7 cellular contexts compared by ENCODE assay signal in the genomic region with DNA sequence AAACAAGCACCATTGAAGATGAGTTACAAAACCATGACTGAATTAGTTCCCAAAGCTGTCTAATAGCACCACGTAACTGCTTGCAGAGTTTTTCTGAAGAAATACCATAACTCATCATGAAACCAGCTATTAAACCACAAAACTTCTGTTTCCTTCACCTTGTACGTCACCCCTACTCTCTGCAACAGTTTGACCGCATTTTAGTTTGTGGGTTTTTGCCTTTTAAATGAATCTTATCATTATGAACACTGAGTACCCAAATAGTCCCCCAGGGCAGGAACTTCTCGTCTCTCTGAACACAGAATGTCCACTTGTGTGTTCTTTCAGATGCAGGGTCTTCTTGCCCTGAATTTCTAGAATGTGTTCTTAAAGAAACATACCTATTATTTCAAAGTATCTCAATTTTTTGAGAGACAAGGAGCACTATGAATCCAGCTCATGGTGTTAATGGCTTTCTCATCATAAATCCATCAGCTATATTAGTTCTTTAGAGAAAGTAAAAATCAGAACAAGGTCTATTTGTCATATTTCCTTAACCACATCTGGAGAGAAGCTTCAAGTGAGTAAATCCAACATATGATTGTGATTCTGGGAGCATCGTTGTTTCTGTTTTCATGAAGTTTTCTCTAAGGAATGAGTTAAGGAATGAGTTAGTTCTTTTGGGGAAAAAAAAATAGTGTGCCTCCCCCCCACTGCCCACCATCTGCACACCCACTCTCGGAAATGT.
DNase-seq lines count a peak whose midpoint lies in the region; ATAC-seq and TF ChIP-seq lines count a peak whose summit lies in the region.

No MANE protein-coding gene starts in this region.

- no peaks in the 10 kb centered on the region for H3K27me3 ChIP-seq in vagina

- ATAC-seq in GM18519 (IDR thresholded peaks at IDR 0.05; ENCODE audit: low FRiP score, unreplicated experiment) = peak; percentile 75
- ATAC-seq in effector memory CD8-positive, alpha-beta T cell (replicated peaks) = peak; percentile 95

- H3K4me1 Mint-ChIP-seq in effector memory CD8-positive, alpha-beta T cell (ENCODE audit: low read depth in 2 of 2) = peaks cover 56 to 65% of the 10 kb centered on the region in 2 donors

- peaks cover 10% of the 10 kb centered on the region for H3K36me3 Mint-ChIP-seq in effector memory CD8-positive, alpha-beta T cell (ENCODE audit: insufficient read depth)

- DNase-seq in HFF-Myc (ENCODE audit: extremely low read depth, low read depth) (peak; percentile 85), NAMALWA (ENCODE audit: low spot score) (peak; percentile 36), vagina (ENCODE audit: extremely low spot score in 2 of 2) (no peak), NCI-H1417 treated with DMSO at 0.1 percent for 48 hours (lab: John Stamatoyannopoulos, UW) (no peak), NCI-H128 (lab: John Stamatoyannopoulos, UW; ENCODE audit: unreplicated experiment) (no peak)
- peak; percentile 44 to 53 (median 47) for DNase-seq in effector memory CD8-positive, alpha-beta T cell

- H3K27me3 Mint-ChIP-seq in effector memory CD8-positive, alpha-beta T cell = no peaks in the 10 kb centered on the region

- intact Hi-C loops in vagina (cut with DNase I) = no loop called here

- H3K4me1 ChIP-seq in vagina = no peaks in the 10 kb centered on the region

- no peak for TF ChIP-seq POLR2A in vagina (IDR thresholded peaks at IDR 0.05)

- no peak overlapping the region for H3K4me3 ChIP-seq in HFF-Myc (replicated peaks; ENCODE audit: low read depth, low read length)
- no peak overlapping the region for H3K4me3 ChIP-seq in vagina

- no peaks in the 10 kb centered on the region for H3K9me3 ChIP-seq in vagina

- peaks cover 0 to 2% of the 10 kb centered on the region in 2 donors for H3K9me3 Mint-ChIP-seq in effector memory CD8-positive, alpha-beta T cell

- no peak for TF ChIP-seq CTCF in HFF-Myc (IDR thresholded peaks at IDR 0.05; ENCODE audit: low read depth, low read length, missing control alignments)
- no peak for TF ChIP-seq CTCF in vagina (IDR thresholded peaks at IDR 0.05)

- peak overlapping the region; percentile 60 to 65 for H3K4me3 Mint-ChIP-seq in effector memory CD8-positive, alpha-beta T cell

- no peaks in the 10 kb centered on the region for H3K36me3 ChIP-seq in vagina

- peak overlapping the region; percentile 80 to 92 for H3K27ac Mint-ChIP-seq in effector memory CD8-positive, alpha-beta T cell

- peak overlapping the region; percentile 28 for H3K27ac ChIP-seq in vagina

Comparison
In these comparisons a context has a peak if more than half of its experiments do, and no peak if none do; other contexts are left out.
1. DNase-seq: peak in HFF-Myc (single experiment), NAMALWA (single experiment) and effector memory CD8-positive, alpha-beta T cell (3 of 3); none in vagina (0 of 2), NCI-H1417 treated with DMSO at 0.1 percent for 48 hours (single experiment) and NCI-H128 (single experiment).